Comparison of ENCODE assay signal across 19 cellular contexts in the genomic region with DNA sequence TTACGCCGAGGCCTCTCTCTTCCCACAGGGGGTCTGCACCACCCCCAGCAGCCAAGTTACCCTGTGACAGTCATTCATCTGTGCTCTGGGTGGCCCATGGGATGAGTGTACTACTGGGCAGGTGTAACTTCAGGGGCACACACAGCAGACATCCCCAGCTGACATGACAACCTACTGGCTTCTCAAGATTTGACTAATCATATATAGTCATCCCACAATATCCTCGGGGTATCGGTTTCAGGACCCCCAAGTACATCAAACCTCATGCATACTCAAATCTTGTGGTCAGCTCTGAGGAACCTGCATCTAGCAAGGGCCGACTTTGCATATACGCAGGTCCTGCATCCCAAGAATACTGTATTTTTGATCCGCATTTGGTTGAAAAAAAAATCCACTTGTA.
DNase-seq lines count a peak whose midpoint lies in the region; ATAC-seq, FAIRE-seq and TF ChIP-seq lines count a peak whose summit lies in the region.
"Had no signal": no experiment of that assay in that cellular context is flagged by ENCODE, and none has a peak within 500 bp of the region (broad histone marks: within the 10 kb centered on the region; RNA-seq: fewer than 3 reads in every experiment).

No MANE protein-coding gene starts in this region.

- POLR2A ChIA-PET in GM12878 (lab: Charles Lee), result no interaction called here

- TF ChIP-seq CTCF in GM12878 (IDR thresholded peaks at IDR 0.05 in 2 of 3, conservative IDR thresholded peaks at IDR 0.05 in 1 of 3; ENCODE audit: control insufficient read depth in 2 of 3, extremely low read depth in 1 of 3, insufficient read depth in 1 of 3, low read depth in 3 of 3, low read length in 3 of 3) (no peak), psoas muscle (IDR thresholded peaks at IDR 0.05) (no peak)

- in situ Hi-C loops in GM12878 (cut with MboI), result loop anchor here (25.0 kb wide), 1 partner anchor 234 kb away; no protein-coding TSS in a partner anchor

- WGBS in GM12878 (ENCODE audit: insufficient coverage, insufficient replicate concordance, low lambda C conversion rate, missing lambda C conversion rate), result 10% methylated on average over 7 of the region's 7 CpGs
- 89 to 93% (median 92%) methylated on average over 7 of the region's 7 CpGs for WGBS in psoas muscle, 3 donors

- no peaks in the 10 kb centered on the region for H3K79me2 ChIP-seq in GM12878 (ENCODE audit: control insufficient read depth, insufficient read depth, low read length)

- no peaks in the 10 kb centered on the region for H4K20me1 ChIP-seq in GM12878 (ENCODE audit: control insufficient read depth, insufficient read depth)
- H4K20me1 ChIP-seq: BLaER1 had no signal

- RAD21 ChIA-PET in GM12878 (lab: Charles Lee; ENCODE audit: unreplicated experiment), result no interaction called here

- SMC1A ChIA-PET in GM12878 (lab: Charles Lee; ENCODE audit: uncharacterized antibody, unreplicated experiment), result no interaction called here

- TF ChIP-seq RAD21 in GM12878 (IDR thresholded peaks at IDR 0.05; ENCODE audit: insufficient read depth, low read depth, low read length), result no peak

- no peak for DNase-seq in GM12878 (ENCODE audit: low read depth, low spot score)
- DNase-seq in NCI-H524 (lab: John Stamatoyannopoulos, UW), result no peak
- no peak for DNase-seq in stimulated activated CD4-positive, alpha-beta T cell treated with anti-CD3 and anti-CD28 coated beads, Interleukin-15, amount 100 ng/mL, for 24 hours
- DNase-seq in psoas muscle, result no peak
- DNase-seq: EL; heart right ventricle; KG1; left cardiac atrium; naive thymus-derived CD4-positive, alpha-beta T cell; NCI-H187; NCI-H82 had no signal

- H3K36me3 ChIP-seq in GM12878 (ENCODE audit: control insufficient read depth in 2 of 2, insufficient read depth in 2 of 2, low read length in 1 of 2) (no peaks in the 10 kb centered on the region), psoas muscle (ENCODE audit: insufficient read depth in 1 of 2, low read depth in 1 of 2) (no peaks in the 10 kb centered on the region)
- H3K36me3 ChIP-seq: BLaER1, heart right ventricle, right atrium auricular region had no signal

- no TSS peak for BruUV-seq in GM12878 (replicated peaks; lab: Mats Ljungman, UMichigan)

- FAIRE-seq in GM12878 (lab: Jason Lieb, UNC), result peak; percentile 31
- FAIRE-seq: endothelial cell of umbilical vein, GM19239 had no signal

- CTCF ChIA-PET in GM12878 (lab: Yijun Ruan, JAX), result interaction anchor here (0.9 kb wide), 1 partner anchor 9 kb away, joined by 3 read pairs; no protein-coding TSS in a partner anchor

- H3K4me1 ChIP-seq in GM12878 (ENCODE audit: control insufficient read depth, insufficient read depth, low read length) (peaks cover 6% of the 10 kb centered on the region), psoas muscle (no peaks in the 10 kb centered on the region)
- H3K4me1 ChIP-seq: BLaER1, heart right ventricle, right atrium auricular region had no signal

- ATAC-seq in GM18873 (IDR thresholded peaks at IDR 0.05; ENCODE audit: low FRiP score, unreplicated experiment) (peak; percentile 69), GM21717 (IDR thresholded peaks at IDR 0.05; ENCODE audit: unreplicated experiment) (peak; percentile 92), HG03095 (IDR thresholded peaks at IDR 0.05; ENCODE audit: unreplicated experiment) (peak; percentile 84), GM12878 (peak; percentile 36), psoas muscle (no peak)
- ATAC-seq: heart right ventricle; left cardiac atrium; naive thymus-derived CD4-positive, alpha-beta T cell had no signal

- intact Hi-C loops in GM12878 (cut with micrococcal nuclease; ENCODE audit: unreplicated experiment) (no loop called here), psoas muscle (cut with DNase I) (no loop called here)

- no peak overlapping the region for H3K9ac ChIP-seq in GM12878 (ENCODE audit: control insufficient read depth, insufficient read depth, low read length)
- H3K9ac ChIP-seq: BLaER1 had no signal

- H3K4me2 ChIP-seq in GM12878 (ENCODE audit: control insufficient read depth, insufficient read depth), result no peak overlapping the region
- H3K4me2 ChIP-seq: BLaER1 had no signal

- H3K27ac ChIP-seq in GM12878 (ENCODE audit: control insufficient read depth, insufficient read depth) (no peak overlapping the region), psoas muscle (no peak overlapping the region)
- H3K27ac ChIP-seq: BLaER1, heart right ventricle, right atrium auricular region, VCaP had no signal

- H3K4me3 ChIP-seq in GM12878, result no peak overlapping the region
- no peak overlapping the region for H3K4me3 ChIP-seq in psoas muscle
- H3K4me3 ChIP-seq: BLaER1, heart right ventricle, right atrium auricular region had no signal

- H3K27me3 ChIP-seq in GM12878 (replicated peaks in 1 of 2; ENCODE audit: control insufficient read depth in 2 of 2, insufficient read depth in 2 of 2, low read length in 1 of 2) (no peaks in the 10 kb centered on the region), psoas muscle (ENCODE audit: insufficient read depth in 3 of 3, low read length in 2 of 3) (no peaks in the 10 kb centered on the region)
- H3K27me3 ChIP-seq: BLaER1, right atrium auricular region had no signal

- H2AFZ ChIP-seq in GM12878 (ENCODE audit: control insufficient read depth, low read depth, low read length), result no peak overlapping the region

- TF ChIP-seq EP300 in GM12878 (IDR thresholded peaks at IDR 0.05; ENCODE audit: borderline replicate concordance in 1 of 2, control insufficient read depth in 1 of 2, low read depth in 2 of 2, low read length in 2 of 2), result no peak

- no peak for TF ChIP-seq POLR2A in GM12878 (IDR thresholded peaks at IDR 0.05; ENCODE audit: low read depth, low read length)

- H3K9me3 ChIP-seq in GM12878 (replicated peaks; ENCODE audit: control insufficient read depth, insufficient read depth, low read length), result no peaks in the 10 kb centered on the region; the same call in 1 of the 3 replicates
- no peaks in the 10 kb centered on the region for H3K9me3 ChIP-seq in psoas muscle

TF ChIP-seq in GM12878, 131 proteins besides CTCF, POLR2A, EP300 and RAD21 (continues in another document):
- TF ChIP-seq, protein P1, sequence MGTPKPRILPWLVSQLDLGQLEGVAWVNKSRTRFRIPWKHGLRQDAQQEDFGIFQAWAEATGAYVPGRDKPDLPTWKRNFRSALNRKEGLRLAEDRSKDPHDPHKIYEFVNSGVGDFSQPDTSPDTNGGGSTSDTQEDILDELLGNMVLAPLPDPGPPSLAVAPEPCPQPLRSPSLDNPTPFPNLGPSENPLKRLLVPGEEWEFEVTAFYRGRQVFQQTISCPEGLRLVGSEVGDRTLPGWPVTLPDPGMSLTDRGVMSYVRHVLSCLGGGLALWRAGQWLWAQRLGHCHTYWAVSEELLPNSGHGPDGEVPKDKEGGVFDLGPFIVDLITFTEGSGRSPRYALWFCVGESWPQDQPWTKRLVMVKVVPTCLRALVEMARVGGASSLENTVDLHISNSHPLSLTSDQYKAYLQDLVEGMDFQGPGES (IDR thresholded peaks at IDR 0.05), result no peak
- no peak for TF ChIP-seq ESRRA (IDR thresholded peaks at IDR 0.05; ENCODE audit: low read length)
- TF ChIP-seq FOS (IDR thresholded peaks at IDR 0.05; ENCODE audit: borderline replicate concordance, extremely low read depth, insufficient read length), result no peak
- TF ChIP-seq ZBED1 (IDR thresholded peaks at IDR 0.05; ENCODE audit: borderline replicate concordance), result no peak
- TF ChIP-seq SIX5 (IDR thresholded peaks at IDR 0.05; ENCODE audit: low read depth, low read length, severe bottlenecking), result no peak
- TF ChIP-seq EED (IDR thresholded peaks at IDR 0.05; ENCODE audit: low read depth), result peak; percentile 51
- TF ChIP-seq, protein P2, sequence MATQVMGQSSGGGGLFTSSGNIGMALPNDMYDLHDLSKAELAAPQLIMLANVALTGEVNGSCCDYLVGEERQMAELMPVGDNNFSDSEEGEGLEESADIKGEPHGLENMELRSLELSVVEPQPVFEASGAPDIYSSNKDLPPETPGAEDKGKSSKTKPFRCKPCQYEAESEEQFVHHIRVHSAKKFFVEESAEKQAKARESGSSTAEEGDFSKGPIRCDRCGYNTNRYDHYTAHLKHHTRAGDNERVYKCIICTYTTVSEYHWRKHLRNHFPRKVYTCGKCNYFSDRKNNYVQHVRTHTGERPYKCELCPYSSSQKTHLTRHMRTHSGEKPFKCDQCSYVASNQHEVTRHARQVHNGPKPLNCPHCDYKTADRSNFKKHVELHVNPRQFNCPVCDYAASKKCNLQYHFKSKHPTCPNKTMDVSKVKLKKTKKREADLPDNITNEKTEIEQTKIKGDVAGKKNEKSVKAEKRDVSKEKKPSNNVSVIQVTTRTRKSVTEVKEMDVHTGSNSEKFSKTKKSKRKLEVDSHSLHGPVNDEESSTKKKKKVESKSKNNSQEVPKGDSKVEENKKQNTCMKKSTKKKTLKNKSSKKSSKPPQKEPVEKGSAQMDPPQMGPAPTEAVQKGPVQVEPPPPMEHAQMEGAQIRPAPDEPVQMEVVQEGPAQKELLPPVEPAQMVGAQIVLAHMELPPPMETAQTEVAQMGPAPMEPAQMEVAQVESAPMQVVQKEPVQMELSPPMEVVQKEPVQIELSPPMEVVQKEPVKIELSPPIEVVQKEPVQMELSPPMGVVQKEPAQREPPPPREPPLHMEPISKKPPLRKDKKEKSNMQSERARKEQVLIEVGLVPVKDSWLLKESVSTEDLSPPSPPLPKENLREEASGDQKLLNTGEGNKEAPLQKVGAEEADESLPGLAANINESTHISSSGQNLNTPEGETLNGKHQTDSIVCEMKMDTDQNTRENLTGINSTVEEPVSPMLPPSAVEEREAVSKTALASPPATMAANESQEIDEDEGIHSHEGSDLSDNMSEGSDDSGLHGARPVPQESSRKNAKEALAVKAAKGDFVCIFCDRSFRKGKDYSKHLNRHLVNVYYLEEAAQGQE (IDR thresholded peaks at IDR 0.05; ENCODE audit: low read depth, low read length), result no peak
- no peak for TF ChIP-seq SMAD5 (IDR thresholded peaks at IDR 0.05; ENCODE audit: low read depth)
- TF ChIP-seq, protein P3, sequence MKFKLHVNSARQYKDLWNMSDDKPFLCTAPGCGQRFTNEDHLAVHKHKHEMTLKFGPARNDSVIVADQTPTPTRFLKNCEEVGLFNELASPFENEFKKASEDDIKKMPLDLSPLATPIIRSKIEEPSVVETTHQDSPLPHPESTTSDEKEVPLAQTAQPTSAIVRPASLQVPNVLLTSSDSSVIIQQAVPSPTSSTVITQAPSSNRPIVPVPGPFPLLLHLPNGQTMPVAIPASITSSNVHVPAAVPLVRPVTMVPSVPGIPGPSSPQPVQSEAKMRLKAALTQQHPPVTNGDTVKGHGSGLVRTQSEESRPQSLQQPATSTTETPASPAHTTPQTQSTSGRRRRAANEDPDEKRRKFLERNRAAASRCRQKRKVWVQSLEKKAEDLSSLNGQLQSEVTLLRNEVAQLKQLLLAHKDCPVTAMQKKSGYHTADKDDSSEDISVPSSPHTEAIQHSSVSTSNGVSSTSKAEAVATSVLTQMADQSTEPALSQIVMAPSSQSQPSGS (IDR thresholded peaks at IDR 0.05; ENCODE audit: low read length), result peak; percentile 89
- no peak for TF ChIP-seq SMAD1 (IDR thresholded peaks at IDR 0.05; ENCODE audit: low read depth, partially characterized antibody)
- TF ChIP-seq NFIC (IDR thresholded peaks at IDR 0.05; ENCODE audit: low read depth, low read length), result peak; percentile 80
- TF ChIP-seq SMARCA5 (IDR thresholded peaks at IDR 0.05), result no peak

Comparison
In these comparisons a context has a peak if more than half of its experiments do, and no peak if none do; other contexts are left out.
1. ATAC-seq: peak in GM18873 (single experiment), GM21717 (single experiment), HG03095 (single experiment) and GM12878 (single experiment); none in psoas muscle (0 of 4).